In the genomic region with DNA sequence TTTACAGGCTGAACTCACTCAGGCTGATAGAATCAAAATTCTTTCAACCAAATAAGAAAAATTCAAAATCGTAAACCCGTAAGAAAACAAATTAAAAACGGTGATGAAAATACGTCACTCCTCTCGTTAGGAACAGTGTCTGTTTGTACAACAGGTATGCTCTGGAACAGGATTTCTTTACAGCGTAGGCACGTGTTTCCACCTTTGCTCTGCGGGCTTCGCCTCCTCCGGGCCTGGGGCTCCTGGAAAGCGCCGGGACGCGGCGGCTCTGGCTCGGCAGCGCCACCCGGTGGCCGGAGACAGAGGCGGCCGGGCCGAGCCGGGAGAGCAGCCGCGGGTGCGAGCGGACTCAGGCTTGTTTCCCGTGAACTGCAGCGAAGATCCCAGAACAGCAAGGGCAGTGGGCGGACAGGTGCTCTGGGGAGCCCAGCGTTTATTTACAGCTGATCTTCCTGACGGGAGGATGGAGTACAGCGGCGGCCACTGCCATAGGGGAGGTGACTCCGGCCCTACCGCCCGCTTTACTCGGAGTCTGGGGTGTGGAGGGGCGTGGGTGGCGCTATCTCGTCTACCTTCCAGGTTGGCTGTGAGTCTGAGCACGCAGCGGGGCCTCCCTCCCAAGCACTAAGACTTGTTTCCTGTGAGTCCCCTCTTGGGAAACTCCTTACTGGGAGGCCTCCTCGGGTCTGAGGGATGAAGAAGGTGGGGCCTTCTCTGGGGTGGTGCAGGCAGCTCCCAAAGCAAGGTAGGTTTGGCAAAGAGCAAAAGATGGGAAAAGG, we compare ENCODE assay signal across 9 cellular contexts. TPM values are rescaled to one million over a fixed set of nuclear protein-coding genes. Genes with fewer than 3 reads are reported as not detected.
A peak's percentile ranks its signal among the peaks of the same experiment; 100 is the strongest.
DNase-seq lines count a peak whose midpoint lies in the region; ATAC-seq, FAIRE-seq and TF ChIP-seq lines count a peak whose summit lies in the region.
"Had no signal": no experiment of that assay in that cellular context is flagged by ENCODE, and none has a peak within 500 bp of the region (broad histone marks: within the 10 kb centered on the region; RNA-seq: fewer than 3 reads in every experiment).

No MANE protein-coding gene starts in this region.

- H3K36me3 ChIP-seq in pancreas (peaks cover 0 to 35% (median 16%) of the 10 kb centered on the region in 3 donors), aorta (ENCODE audit: control insufficient read depth in 1 of 2, insufficient read depth in 2 of 2, low read length in 1 of 2) (no peaks in the 10 kb centered on the region)

- no peaks in the 10 kb centered on the region for H3K4me1 Mint-ChIP-seq in activated T-cell treated with anti-CD3 and anti-CD28 coated beads, Interleukin-2, amount 50 U/mL, for 4 hours (ENCODE audit: low read depth)

- WGBS in pancreas, 2 donors = 35 to 45% methylated on average over 44 of the region's 44 CpGs
- 42 to 44% methylated on average over 44 of the region's 44 CpGs for WGBS in aorta, 2 donors

- no peak for FAIRE-seq in pancreas (lab: Jason Lieb, UNC)
- FAIRE-seq: TTC549 had no signal

- H3K27me3 ChIP-seq in pancreas (no peaks in the 10 kb centered on the region), aorta (ENCODE audit: control insufficient read depth in 1 of 2, insufficient read depth in 2 of 2, low read length in 1 of 2) (no peaks in the 10 kb centered on the region)

- intact Hi-C loops in pancreas (cut with DNase I) = loop anchor here in 2 of 3 donors (2.0 to 10.0 kb wide), 2 partner anchors 68 to 70 kb away; no protein-coding TSS in a partner anchor
- intact Hi-C loops in aorta (cut with DNase I) = loop anchor here (2.0 to 10.0 kb wide), 5 partner anchors 42 to 267 kb away; no protein-coding TSS in a partner anchor

- TF ChIP-seq CTCF in GM12874 (IDR thresholded peaks at IDR 0.05; ENCODE audit: insufficient read depth, low read depth, low read length) = peak; percentile 90
- TF ChIP-seq CTCF in fibroblast of pulmonary artery (IDR thresholded peaks at IDR 0.05; ENCODE audit: low read length, missing control alignments) = peak; percentile 36
- peak; percentile 71 to 92 (median 88) for TF ChIP-seq CTCF in pancreas (IDR thresholded peaks at IDR 0.05)

- ATAC-seq in activated T-cell treated with anti-CD3 and anti-CD28 coated beads, Interleukin-2, amount 50 U/mL, for 4 hours = peak; percentile 80 to 83
- ATAC-seq in pancreas (peak; percentile 60 to 88 (median 78)), aorta (ENCODE audit: low FRiP score) (peak; percentile 75), GM18498 (IDR thresholded peaks at IDR 0.05; ENCODE audit: unreplicated experiment) (no peak), GM18858 (IDR thresholded peaks at IDR 0.05; ENCODE audit: unreplicated experiment) (no peak)

- H3K36me3 Mint-ChIP-seq in activated T-cell treated with anti-CD3 and anti-CD28 coated beads, Interleukin-2, amount 50 U/mL, for 4 hours (ENCODE audit: insufficient read depth) = peaks cover 16% of the 10 kb centered on the region

- H3K9me3 Mint-ChIP-seq in activated T-cell treated with anti-CD3 and anti-CD28 coated beads, Interleukin-2, amount 50 U/mL, for 4 hours = no peaks in the 10 kb centered on the region

- H3K27ac ChIP-seq in pancreas = peak overlapping the region in 2 of 4 donors; percentile 74 to 78
- H3K27ac ChIP-seq in aorta (ENCODE audit: low read depth in 1 of 2, low read length in 2 of 2) = no peak overlapping the region

- peaks cover 0 to 15% (median 0%) of the 10 kb centered on the region in 3 donors for H3K4me1 ChIP-seq in pancreas
- H3K4me1 ChIP-seq in aorta (ENCODE audit: control insufficient read depth in 1 of 2, insufficient read depth in 2 of 2, low read length in 2 of 2) = no peaks in the 10 kb centered on the region

- H3K4me3 Mint-ChIP-seq in activated T-cell treated with anti-CD3 and anti-CD28 coated beads, Interleukin-2, amount 50 U/mL, for 4 hours = no peak overlapping the region

- H3K9me3 ChIP-seq in pancreas = no peaks in the 10 kb centered on the region
- H3K9me3 ChIP-seq in aorta (ENCODE audit: control insufficient read depth, low read length) = no peaks in the 10 kb centered on the region

- H3K4me3 ChIP-seq in fibroblast of pulmonary artery (replicated peaks; ENCODE audit: low read depth, low read length) = no peak overlapping the region
- no peak overlapping the region for H3K4me3 ChIP-seq in pancreas
- no peak overlapping the region for H3K4me3 ChIP-seq in aorta (ENCODE audit: low read length in 2 of 2)

- no peaks in the 10 kb centered on the region for H3K27me3 Mint-ChIP-seq in activated T-cell treated with anti-CD3 and anti-CD28 coated beads, Interleukin-2, amount 50 U/mL, for 4 hours (ENCODE audit: low read depth)

- DNase-seq in NCI-H82 treated with DMSO at 0.1 percent for 48 hours (lab: John Stamatoyannopoulos, UW; ENCODE audit: unreplicated experiment) (peak; percentile 9), fibroblast of pulmonary artery (ENCODE audit: low read depth) (peak; percentile 31), pancreas (peak in 5 of 6 donors; percentile 42 to 89 (median 48)), aorta (peak; percentile 62 to 87)
- peak; percentile 51 for DNase-seq in activated T-cell treated with anti-CD3 and anti-CD28 coated beads, Interleukin-2, amount 50 U/mL, for 4 hours

RNA-seq across cellular contexts. Expression of gene ATP2A3, which starts 40.5 kb away (rescaled TPM):
- 10 to 100 TPM; 55.8 to 68.8 (median 63.6) TPM for total RNA-seq in activated T-cell treated with anti-CD3 and anti-CD28 coated beads, Interleukin-2, amount 50 U/mL, for 4 hours
- 10 to 100 TPM; 17.8 to 60.3 (median 35.1) TPM for total RNA-seq in pancreas
- 10 to 100 TPM; 52.9 to 67.7 TPM for polyA plus RNA-seq in pancreas
- 10 to 100 TPM; 28.7 to 32.1 TPM for total RNA-seq in aorta
- 10 to 100 TPM in 1 of 2 donors, 1 to 10 TPM in 1; 7.5 to 88.7 TPM for polyA plus RNA-seq in aorta

Comparison
In these comparisons a context has a peak if more than half of its experiments do, and no peak if none do; other contexts are left out.
1. CTCF ChIP-seq: peak in every context shown above with its lines; median percentile 90 in GM12874; 88 in pancreas; 36 in fibroblast of pulmonary artery.
2. DNase-seq: peak in every context shown above with its lines; median percentile 74 in aorta; 51 in activated T-cell treated with anti-CD3 and anti-CD28 coated beads, Interleukin-2, amount 50 U/mL, for 4 hours; 48 in pancreas; 31 in fibroblast of pulmonary artery; 9 in NCI-H82 treated with DMSO at 0.1 percent for 48 hours.
3. ATAC-seq: peak in activated T-cell treated with anti-CD3 and anti-CD28 coated beads, Interleukin-2, amount 50 U/mL, for 4 hours (2 of 2), pancreas (4 of 4) and aorta (single experiment); none in GM18498 (single experiment) and GM18858 (single experiment).